In the genomic region with DNA sequence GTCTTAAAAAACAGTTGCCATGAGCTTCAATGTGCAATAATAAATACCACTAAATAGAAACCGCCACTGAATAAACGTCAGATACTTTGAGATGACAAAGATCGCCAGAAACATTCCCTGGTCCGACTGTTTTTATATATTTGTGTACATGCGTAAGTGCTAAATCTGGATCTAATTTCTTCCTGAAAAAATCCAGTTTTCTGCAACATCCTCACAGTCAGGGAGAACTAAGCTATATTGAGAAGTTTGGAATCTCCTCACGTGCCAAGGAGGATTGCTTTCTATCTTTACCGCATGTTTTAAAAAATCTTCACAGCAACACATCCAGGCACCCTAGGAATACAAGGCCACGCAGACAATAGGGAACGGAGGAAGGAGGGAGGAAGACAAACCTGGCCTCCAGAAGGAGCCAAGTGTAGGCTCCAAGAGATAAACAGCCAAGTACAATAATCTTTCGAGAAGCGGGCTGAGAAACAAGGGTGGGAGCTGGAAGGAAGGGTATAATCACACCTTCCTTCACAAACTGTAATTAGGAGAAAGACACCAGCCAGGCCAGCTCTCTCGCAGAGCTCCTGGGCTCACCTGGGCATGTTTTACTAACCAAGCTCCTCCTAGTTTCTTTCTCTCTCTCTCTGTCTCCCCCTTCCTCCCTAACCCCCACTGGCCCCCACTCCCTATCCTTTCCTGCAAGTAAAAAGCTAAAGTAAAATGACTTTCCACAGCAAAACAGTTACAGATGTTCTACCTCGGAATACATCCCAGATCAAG, we compare ENCODE assay signal across 9 cellular contexts. TPM values are rescaled to one million over a fixed set of nuclear protein-coding genes. Genes with fewer than 3 reads are reported as not detected.
A peak's percentile ranks its signal among the peaks of the same experiment; 100 is the strongest.
DNase-seq lines count a peak whose midpoint lies in the region; ATAC-seq and TF ChIP-seq lines count a peak whose summit lies in the region.
"Had no signal": no experiment of that assay in that cellular context is flagged by ENCODE, and none has a peak within 500 bp of the region (broad histone marks: within the 10 kb centered on the region; RNA-seq: fewer than 3 reads in every experiment).

No MANE protein-coding gene starts in this region.

- no peak overlapping the region for H3K4ac ChIP-seq in H9 (ENCODE audit: low read depth, low read length)

- no peaks in the 10 kb centered on the region for H3K27me3 Mint-ChIP-seq in H9 (ENCODE audit: low read depth)
- no peaks in the 10 kb centered on the region for H3K27me3 Mint-ChIP-seq in activated CD4-positive, alpha-beta T cell treated with anti-CD3 and anti-CD28 coated beads for 36 hours
- H3K27me3 Mint-ChIP-seq: naive B cell had no signal

- H3K9ac ChIP-seq in H9 (ENCODE audit: extremely low read depth, insufficient read length, low read length), result no peak overlapping the region

- TF ChIP-seq POLR2A in gastrocnemius medialis (IDR thresholded peaks at IDR 0.05), result no peak

- no peak overlapping the region for H2BK5ac ChIP-seq in H9 (ENCODE audit: insufficient read length, low read length)

- H4K5ac ChIP-seq in H9 (ENCODE audit: insufficient read length, low read depth, low read length), result no peak overlapping the region

- H2BK120ac ChIP-seq in H9 (ENCODE audit: low read depth, low read length, poor library complexity, severe bottlenecking), result no peak overlapping the region

- no peaks in the 10 kb centered on the region for H3K36me3 ChIP-seq in WERI-Rb-1
- no peaks in the 10 kb centered on the region for H3K36me3 ChIP-seq in gastrocnemius medialis

- no peak overlapping the region for H3K56ac ChIP-seq in H9 (ENCODE audit: insufficient read length, low read depth, low read length)

- TF ChIP-seq CTCF in H9 (conservative IDR thresholded peaks at IDR 0.05), result no peak
- TF ChIP-seq CTCF in WERI-Rb-1 (IDR thresholded peaks at IDR 0.05; ENCODE audit: low read depth, low read length), result no peak
- TF ChIP-seq CTCF in fibroblast of villous mesenchyme (IDR thresholded peaks at IDR 0.05; ENCODE audit: insufficient read depth, low read depth, low read length), result no peak
- TF ChIP-seq CTCF in gastrocnemius medialis (IDR thresholded peaks at IDR 0.05 in 4 of 5, conservative IDR thresholded peaks at IDR 0.05 in 1 of 5), result no peak

- no peak for DNase-seq in H9
- no peak for DNase-seq in WERI-Rb-1
- peak; percentile 85 for DNase-seq in fibroblast of villous mesenchyme (ENCODE audit: low read depth)
- no peak for DNase-seq in gastrocnemius medialis
- no peak for DNase-seq in SKM-1 treated with dmso at 0.1 percent for 144 hours (lab: John Stamatoyannopoulos, UW; ENCODE audit: unreplicated experiment)
- DNase-seq in SHP77 treated with DMSO at 0.1 percent for 48 hours (lab: John Stamatoyannopoulos, UW), result no peak
- no peak for DNase-seq in activated CD4-positive, alpha-beta T cell treated with anti-CD3 and anti-CD28 coated beads for 36 hours
- no peak for DNase-seq in NCI-H2081 treated with DMSO at 0.1 percent for 48 hours (lab: John Stamatoyannopoulos, UW)
- DNase-seq: naive B cell had no signal

- no peak overlapping the region for H2AK5ac ChIP-seq in H9 (ENCODE audit: insufficient read length, low read length)

- no peak overlapping the region for H2BK20ac ChIP-seq in H9 (ENCODE audit: low read depth, low read length, poor library complexity, severe bottlenecking)

- H2BK12ac ChIP-seq in H9 (ENCODE audit: insufficient read length, low read depth, low read length), result no peak overlapping the region

- H3K18ac ChIP-seq in H9 (ENCODE audit: insufficient read length, low read depth, low read length), result no peak overlapping the region

- peaks cover 40% of the 10 kb centered on the region; the same call in 1 of the 2 replicates for H3K79me2 ChIP-seq in H9 (ENCODE audit: insufficient read depth, low read length)

- H3K9me3 ChIP-seq in H9 (ENCODE audit: control insufficient read depth, low read depth, low read length) (no peaks in the 10 kb centered on the region), WERI-Rb-1 (ENCODE audit: severe bottlenecking) (no peaks in the 10 kb centered on the region), gastrocnemius medialis (no peaks in the 10 kb centered on the region)

- peaks cover 69 to 71% of the 10 kb centered on the region in 2 experiments for H3K4me1 Mint-ChIP-seq in H9
- H3K4me1 Mint-ChIP-seq in activated CD4-positive, alpha-beta T cell treated with anti-CD3 and anti-CD28 coated beads for 36 hours, result peaks cover 78% of the 10 kb centered on the region

- H3K27ac ChIP-seq in H9 (ENCODE audit: insufficient read length, low read depth, low read length) (no peak overlapping the region), WERI-Rb-1 (peak overlapping the region; percentile 87), gastrocnemius medialis (peak overlapping the region; percentile 90 to 95 (median 92))

- no peak overlapping the region for H3K23ac ChIP-seq in H9 (ENCODE audit: insufficient read length, low read depth, low read length)

- POLR2A ChIA-PET in activated CD4-positive, alpha-beta T cell treated with anti-CD3 and anti-CD28 coated beads for 36 hours (lab: Charles Lee), result interaction anchor here (0.5 kb wide), 1 partner anchor 12 kb away, joined by 3 read pairs; no protein-coding TSS in a partner anchor

- H3K36me3 Mint-ChIP-seq in H9 (ENCODE audit: insufficient read depth in 1 of 3, low read depth in 3 of 3), result no peaks in the 10 kb centered on the region; a peak in 2 of 7 replicates
- peaks cover 16% of the 10 kb centered on the region for H3K36me3 Mint-ChIP-seq in activated CD4-positive, alpha-beta T cell treated with anti-CD3 and anti-CD28 coated beads for 36 hours (ENCODE audit: low read depth)
- H3K36me3 Mint-ChIP-seq: naive B cell had no signal

- no CpG with 5 or more reads among the region's 13 CpGs for WGBS in H9 (ENCODE audit: extremely low coverage, insufficient read length, low lambda C conversion rate)

- H3K4me3 Mint-ChIP-seq in H9, result peak overlapping the region in 1 of 2 experiments; percentile 40; a peak in 3 of 5 replicates
- H3K4me3 Mint-ChIP-seq in activated CD4-positive, alpha-beta T cell treated with anti-CD3 and anti-CD28 coated beads for 36 hours, result no peak overlapping the region

- H3K9me3 Mint-ChIP-seq in H9, result no peaks in the 10 kb centered on the region; a peak in 1 of 5 replicates
- no peaks in the 10 kb centered on the region for H3K9me3 Mint-ChIP-seq in activated CD4-positive, alpha-beta T cell treated with anti-CD3 and anti-CD28 coated beads for 36 hours (ENCODE audit: low read depth)
- H3K9me3 Mint-ChIP-seq: naive B cell had no signal

- H3K4me2 ChIP-seq in H9 (ENCODE audit: insufficient read depth, insufficient read length, low read length), result no peak overlapping the region

- no peak overlapping the region for H4K91ac ChIP-seq in H9 (ENCODE audit: insufficient read length, low read depth, low read length)

- peaks cover 11% of the 10 kb centered on the region for H3K23me2 ChIP-seq in H9 (ENCODE audit: insufficient read length, low read depth, low read length, poor library complexity, severe bottlenecking)

- no peaks in the 10 kb centered on the region for H4K20me1 ChIP-seq in H9 (ENCODE audit: control insufficient read depth, insufficient read depth, insufficient read length)

- H3K14ac ChIP-seq in H9 (ENCODE audit: insufficient read depth, low read length), result no peak overlapping the region

- H3K4me1 ChIP-seq in H9 (ENCODE audit: insufficient read depth, low read length), result peaks cover 22% of the 10 kb centered on the region; the same call in 1 of the 2 replicates
- H3K4me1 ChIP-seq in gastrocnemius medialis, result peaks cover 75 to 81% of the 10 kb centered on the region in 2 donors

- H3K4me3 ChIP-seq in WERI-Rb-1 (ENCODE audit: low read depth, low read length) (no peak overlapping the region), fibroblast of villous mesenchyme (ENCODE audit: low read depth, low read length) (peak overlapping the region; percentile 44), gastrocnemius medialis (peak overlapping the region; percentile 26 to 43 (median 38))

- H2BK15ac ChIP-seq in H9 (ENCODE audit: low read depth, low read length), result no peak overlapping the region

- H2AFZ ChIP-seq in H9 (ENCODE audit: low read length), result no peak overlapping the region

- intact Hi-C loops in gastrocnemius medialis (cut with DNase I; ENCODE audit: low total_unique reads), result loop anchor here (2.0 kb wide), 1 partner anchor 25 kb away; no protein-coding TSS in a partner anchor
- intact Hi-C loops in activated CD4-positive, alpha-beta T cell treated with anti-CD3 and anti-CD28 coated beads for 36 hours (cut with DNase I, micrococcal nuclease), result loop anchor here in 1 of 2 experiments (2.0 kb wide), 1 partner anchor 37 kb away; no protein-coding TSS in a partner anchor

- H3K79me1 ChIP-seq in H9 (ENCODE audit: insufficient read depth, low read depth, low read length, poor library complexity, severe bottlenecking), result peaks cover 4% of the 10 kb centered on the region

- no peak for ATAC-seq in gastrocnemius medialis
- no peak for ATAC-seq in activated CD4-positive, alpha-beta T cell treated with anti-CD3 and anti-CD28 coated beads for 36 hours

- in situ Hi-C loops in gastrocnemius medialis (cut with MboI; ENCODE audit: low sequenced_read_pairs in 4 of 4), result no loop called here

- H3T11ph ChIP-seq in H9 (ENCODE audit: low read length), result no peak overlapping the region

- H3K27ac Mint-ChIP-seq in H9, result peak overlapping the region; percentile 70 to 87 (median 73); a peak in 6 of 7 replicates
- no peak overlapping the region for H3K27ac Mint-ChIP-seq in activated CD4-positive, alpha-beta T cell treated with anti-CD3 and anti-CD28 coated beads for 36 hours

- CTCF ChIA-PET in activated CD4-positive, alpha-beta T cell treated with anti-CD3 and anti-CD28 coated beads for 36 hours (lab: Charles Lee), result interaction anchor here (0.6 to 4.8 kb wide), 7 partner anchors 12 to 199 kb away, joined by 3 to 20 read pairs (median 3); no protein-coding TSS in a partner anchor

- H3K27me3 ChIP-seq in H9 (ENCODE audit: insufficient read depth, low read length), result no peaks in the 10 kb centered on the region
- no peaks in the 10 kb centered on the region for H3K27me3 ChIP-seq in WERI-Rb-1 (ENCODE audit: insufficient read depth, low read depth, severe bottlenecking)
- no peaks in the 10 kb centered on the region for H3K27me3 ChIP-seq in gastrocnemius medialis

- no peak overlapping the region for H4K8ac ChIP-seq in H9 (replicated peaks; ENCODE audit: insufficient read length, low read depth, low read length)

RNA-seq across cellular contexts. Expression of gene VGLL4, which starts 5.6 kb away (rescaled TPM):
- 42.1 and 44.6 TPM in 2 replicates for total RNA-seq in H9 (2021)
- total RNA-seq in fibroblast of villous mesenchyme, result 45.7 and 65.6 TPM in 2 replicates
- total RNA-seq in gastrocnemius medialis, result 10 to 100 TPM in 3 of 4 donors, 1 to 10 TPM in 1; 8.9 to 20.9 (median 12.8) TPM
- total RNA-seq in activated CD4-positive, alpha-beta T cell treated with anti-CD3 and anti-CD28 coated beads for 36 hours, result 10 to 100 TPM; 24.4 to 24.9 TPM
